Comparison of ENCODE assay signal across 22 cellular contexts in genomic region chr10:54434782-54435181, GRCh38.
DNase-seq lines count a peak whose midpoint lies in the region; ATAC-seq and TF ChIP-seq lines count a peak whose summit lies in the region.
"Had no signal": no experiment of that assay in that cellular context is flagged by ENCODE, and none has a peak within 500 bp of the region (broad histone marks: within the 10 kb centered on the region; RNA-seq: fewer than 3 reads in every experiment).

No MANE protein-coding gene starts in this region.

- no peak overlapping the region for H3K27ac ChIP-seq in heart left ventricle
- H3K27ac ChIP-seq: cardiac muscle cell, left lung, psoas muscle, vagina had no signal

- H3K27me3 ChIP-seq in heart left ventricle = no peaks in the 10 kb centered on the region
- H3K27me3 ChIP-seq: cardiac muscle cell, left lung, vagina had no signal

- TF ChIP-seq POLR2A in heart left ventricle (IDR thresholded peaks at IDR 0.05) = no peak

- peak; percentile 78 for ATAC-seq in GM18508 (IDR thresholded peaks at IDR 0.05; ENCODE audit: insufficient read depth, unreplicated experiment)
- peak; percentile 85 for ATAC-seq in GM21360 (IDR thresholded peaks at IDR 0.05; ENCODE audit: unreplicated experiment)
- ATAC-seq in HG02938 (IDR thresholded peaks at IDR 0.05; ENCODE audit: unreplicated experiment) = peak; percentile 96
- ATAC-seq in HG03571 (IDR thresholded peaks at IDR 0.05; ENCODE audit: unreplicated experiment) = peak; percentile 90
- ATAC-seq in heart left ventricle = no peak
- no peak for ATAC-seq in HG03469 (IDR thresholded peaks at IDR 0.05; ENCODE audit: unreplicated experiment)
- no peak for ATAC-seq in HG02623 (IDR thresholded peaks at IDR 0.05; ENCODE audit: unreplicated experiment)
- ATAC-seq: CD8-positive, alpha-beta T cell; left lung; psoas muscle had no signal

- TF ChIP-seq CTCF in heart left ventricle (IDR thresholded peaks at IDR 0.05) = no peak

- no peak overlapping the region for H3K4me3 ChIP-seq in heart left ventricle
- H3K4me3 ChIP-seq: cardiac muscle cell, left lung, psoas muscle, vagina had no signal

- peaks cover 0 to 6% (median 0%) of the 10 kb centered on the region in 12 donors for H3K9me3 ChIP-seq in heart left ventricle
- H3K9me3 ChIP-seq: left lung, psoas muscle, vagina had no signal

- DNase-seq in heart left ventricle = no peak
- no peak for DNase-seq in NOMO-1 treated with dmso at 0.1 percent for 144 hours (lab: John Stamatoyannopoulos, UW; ENCODE audit: unreplicated experiment)
- DNase-seq: activated CD4-positive, alpha-beta T cell treated with anti-CD3 and anti-CD28 coated beads for 4 hours; activated gamma-delta T cell; CD8-positive, alpha-beta T cell; DMS53; midbrain; NCI-H187; NCI-H446; psoas muscle; stimulated activated CD8-positive, alpha-beta memory T cell treated with anti-CD3 and anti-CD28 coated beads, Interleukin-4, amount 100 ng/mL, for 48 hours; substantia nigra; SW 1271 had no signal

- H3K4me1 ChIP-seq in heart left ventricle = no peaks in the 10 kb centered on the region
- H3K4me1 ChIP-seq: left lung, psoas muscle, vagina had no signal

- H3K36me3 ChIP-seq in heart left ventricle = no peaks in the 10 kb centered on the region
- H3K36me3 ChIP-seq: cardiac muscle cell, left lung, vagina had no signal

- intact Hi-C loops in heart left ventricle (cut with DNase I) = no loop called here

Comparison
In these comparisons a context has a peak if more than half of its experiments do, and no peak if none do; other contexts are left out.
1. ATAC-seq: peak in GM18508 (single experiment), GM21360 (single experiment), HG02938 (single experiment) and HG03571 (single experiment); none in heart left ventricle (0 of 4), HG03469 (single experiment) and HG02623 (single experiment).